13 cellular contexts compared by ENCODE assay signal in the genomic region with DNA sequence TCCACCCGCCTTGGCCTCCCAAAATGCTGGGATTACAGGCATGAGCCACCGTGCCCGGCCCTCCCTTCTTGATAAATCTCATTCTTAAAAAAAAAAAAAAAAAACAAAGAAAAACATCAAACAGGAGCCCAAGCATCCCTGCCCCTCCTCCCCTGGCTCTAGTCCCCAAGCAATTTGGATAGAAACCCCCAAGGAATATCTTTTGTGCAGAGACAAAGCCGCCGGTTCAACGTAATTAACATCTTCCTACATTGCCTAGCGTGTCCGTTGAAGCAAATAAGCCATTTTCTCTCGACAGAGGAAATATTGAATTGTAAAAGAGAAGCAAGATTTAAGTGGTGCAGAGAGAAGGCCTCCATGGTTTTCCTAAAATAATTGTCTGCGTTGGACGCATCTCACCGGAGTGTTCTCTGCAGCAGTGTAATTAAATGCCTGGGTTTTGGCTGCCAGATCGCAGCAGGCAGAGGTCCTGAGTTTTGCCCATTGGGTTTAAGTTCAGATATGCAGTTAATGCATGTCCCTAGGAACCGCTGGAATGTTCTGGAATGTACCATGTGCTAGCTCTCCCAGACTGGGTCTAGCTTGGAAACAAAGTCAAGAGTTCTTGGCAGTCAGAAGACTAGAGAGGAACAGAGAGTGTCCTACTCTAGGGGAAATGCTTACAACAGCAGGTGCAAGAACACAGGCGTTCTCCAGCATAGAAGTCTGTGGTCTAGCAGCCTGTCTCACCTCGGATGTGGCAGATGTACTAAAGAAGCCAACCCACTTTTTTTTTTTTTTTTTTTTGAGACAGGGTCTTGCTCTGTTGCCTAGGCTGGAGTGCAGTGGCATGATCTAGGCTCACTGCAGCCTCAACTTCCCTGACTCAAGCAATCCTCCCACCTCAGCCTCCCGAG. TPM values are rescaled to one million over a fixed set of nuclear protein-coding genes. Genes with fewer than 3 reads are reported as not detected.
DNase-seq lines count a peak whose midpoint lies in the region; ATAC-seq and TF ChIP-seq lines count a peak whose summit lies in the region.
"Had no signal": no experiment of that assay in that cellular context is flagged by ENCODE, and none has a peak within 500 bp of the region (broad histone marks: within the 10 kb centered on the region; RNA-seq: fewer than 3 reads in every experiment).

No MANE protein-coding gene starts in this region.

- no peaks in the 10 kb centered on the region for H3K9me3 ChIP-seq in SK-N-MC (ENCODE audit: low read depth, low read length)
- no peaks in the 10 kb centered on the region for H3K9me3 ChIP-seq in testis
- H3K9me3 ChIP-seq: SK-N-SH had no signal

- peak overlapping the region; percentile 70 for H3K4me3 Mint-ChIP-seq in activated naive CD4-positive, alpha-beta T cell treated with anti-CD3 and anti-CD28 coated beads, Interleukin-2, amount 10 ng/mL, durations not matched to agents 7 days and 5 days

- H3K27me3 ChIP-seq in testis = no peaks in the 10 kb centered on the region

- H3K27me3 Mint-ChIP-seq in activated naive CD4-positive, alpha-beta T cell treated with anti-CD3 and anti-CD28 coated beads, Interleukin-2, amount 10 ng/mL, durations not matched to agents 7 days and 5 days = peaks cover 10% of the 10 kb centered on the region

- H3K27ac Mint-ChIP-seq in activated naive CD4-positive, alpha-beta T cell treated with anti-CD3 and anti-CD28 coated beads, Interleukin-2, amount 10 ng/mL, durations not matched to agents 7 days and 5 days = peak overlapping the region; percentile 94

- TF ChIP-seq CTCF in testis (IDR thresholded peaks at IDR 0.05) = no peak

- TF ChIP-seq POLR2A in testis (IDR thresholded peaks at IDR 0.05) = no peak

- no peaks in the 10 kb centered on the region for H3K4me1 ChIP-seq in testis

- H3K9ac ChIP-seq in SK-N-MC (ENCODE audit: insufficient read length) = no peak overlapping the region
- H3K9ac ChIP-seq: SK-N-SH had no signal

- 0 out of 2 replicates have a peak overlapping the region, but pooled peaks have one; percentile 61 for H3K27ac ChIP-seq in SK-N-MC
- H3K27ac ChIP-seq in testis = no peak overlapping the region

- H3K4me3 ChIP-seq in SK-N-MC = no peak overlapping the region
- no peak overlapping the region for H3K4me3 ChIP-seq in testis

- H3K9me3 Mint-ChIP-seq in activated naive CD4-positive, alpha-beta T cell treated with anti-CD3 and anti-CD28 coated beads, Interleukin-2, amount 10 ng/mL, durations not matched to agents 7 days and 5 days = no peaks in the 10 kb centered on the region

- H3K36me3 Mint-ChIP-seq in activated naive CD4-positive, alpha-beta T cell treated with anti-CD3 and anti-CD28 coated beads, Interleukin-2, amount 10 ng/mL, durations not matched to agents 7 days and 5 days = peaks cover 7% of the 10 kb centered on the region

- CTCF ChIA-PET in activated naive CD4-positive, alpha-beta T cell treated with anti-CD3 and anti-CD28 coated beads, Interleukin-2, amount 10 ng/mL, durations not matched to agents 7 days and 5 days (lab: Charles Lee) = interaction anchor here (0.7 kb wide), 1 partner anchor 10 kb away, joined by 4 read pairs; no protein-coding TSS in a partner anchor

- peaks cover 62% of the 10 kb centered on the region for H3K4me1 Mint-ChIP-seq in activated naive CD4-positive, alpha-beta T cell treated with anti-CD3 and anti-CD28 coated beads, Interleukin-2, amount 10 ng/mL, durations not matched to agents 7 days and 5 days

- H3K36me3 ChIP-seq in SK-N-MC (ENCODE audit: insufficient read depth, low read length) (peaks cover 4% of the 10 kb centered on the region; the same call in 1 of the 2 replicates), testis (ENCODE audit: low read depth, missing control alignments) (no peaks in the 10 kb centered on the region)

- no peak for ATAC-seq in GM21515 (IDR thresholded peaks at IDR 0.05; ENCODE audit: unreplicated experiment)

- intact Hi-C loops in testis (cut with DNase I; ENCODE audit: low total_unique reads) = no loop called here

- WGBS in testis, 2 donors = 59 to 64% methylated on average over 17 of the region's 17 CpGs

- peak; percentile 73 for DNase-seq in activated naive CD4-positive, alpha-beta T cell treated with anti-CD3 and anti-CD28 coated beads, Interleukin-2, amount 10 ng/mL, durations not matched to agents 7 days and 5 days
- DNase-seq in activated naive CD4-positive, alpha-beta T cell treated with Interleukin-2 at 50 U/mL for 16 hours = no peak
- DNase-seq in SK-N-MC (ENCODE audit: low read depth, low spot score) (no peak), testis (peak; percentile 32), islet precursor cell (no peak), foreskin melanocyte (no peak)
- peak; percentile 23 for DNase-seq in effector CD4-positive, alpha-beta T cell
- DNase-seq: dermis blood vessel endothelial cell; mesenchymal stem cell; NCI-H2029; SK-N-SH; stimulated activated CD8-positive, alpha-beta memory T cell treated with anti-CD3 and anti-CD28 coated beads, Interleukin-4, amount 100 ng/mL, for 48 hours had no signal

RNA-seq across cellular contexts. Expression of gene PIN1, which starts 30.9 kb away (rescaled TPM):
- total RNA-seq in testis = 100 to 1,000 TPM; 228 to 232 TPM
- 209 TPM for polyA plus RNA-seq in testis (ENCODE audit: insufficient read depth, low read depth, low replicate concordance)

RNA-seq across cellular contexts. Expression of gene UBL5, which starts 38.3 kb away (rescaled TPM):
- 100 to 1,000 TPM; 418 to 540 TPM for total RNA-seq in testis
- polyA plus RNA-seq in testis (ENCODE audit: insufficient read depth, low read depth, low replicate concordance) = 491 TPM

RNA-seq across cellular contexts. Expression of gene FBXL12, which starts 47.1 kb away (rescaled TPM):
- 10 to 100 TPM; 38.7 to 42.6 TPM for total RNA-seq in testis
- 24.7 TPM for polyA plus RNA-seq in testis (ENCODE audit: insufficient read depth, low read depth, low replicate concordance)

Comparison
In these comparisons a context has a peak if more than half of its experiments do, and no peak if none do; other contexts are left out.
1. DNase-seq: peak in activated naive CD4-positive, alpha-beta T cell treated with anti-CD3 and anti-CD28 coated beads, Interleukin-2, amount 10 ng/mL, durations not matched to agents 7 days and 5 days (single experiment), effector CD4-positive, alpha-beta T cell (single experiment) and testis (single experiment); none in activated naive CD4-positive, alpha-beta T cell treated with Interleukin-2 at 50 U/mL for 16 hours (single experiment), SK-N-MC (single experiment), islet precursor cell (single experiment) and foreskin melanocyte (single experiment).